Comparison of ENCODE assay signal across 8 cellular contexts in the genomic region with DNA sequence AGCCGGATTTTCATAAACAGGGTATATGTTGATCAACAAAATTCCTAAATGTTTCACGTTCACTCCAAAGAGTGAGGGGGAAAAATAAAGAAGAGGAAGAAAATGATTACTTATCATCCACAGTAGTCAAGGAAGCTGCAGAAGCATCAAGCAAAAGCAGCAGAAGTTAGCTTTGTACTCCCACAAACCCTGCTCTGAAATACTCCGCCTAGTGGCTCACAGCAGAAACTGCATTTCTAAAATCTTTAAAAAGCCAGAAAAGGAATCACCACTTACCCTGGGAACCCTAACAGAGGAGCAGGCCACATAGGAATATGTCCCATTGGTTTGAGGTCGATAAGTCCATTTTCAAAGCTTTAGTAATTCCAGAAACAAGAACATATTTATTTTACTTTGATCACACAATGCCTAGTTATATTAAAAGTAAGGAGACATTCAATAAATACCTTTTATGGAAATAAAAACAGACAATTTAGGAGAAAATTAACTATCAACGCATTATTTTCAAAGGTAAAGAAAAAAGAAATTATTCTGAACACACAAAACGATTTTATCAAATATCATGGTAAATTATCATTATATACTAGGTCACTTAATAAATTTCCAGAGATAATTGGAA.
DNase-seq lines count a peak whose midpoint lies in the region; ATAC-seq and TF ChIP-seq lines count a peak whose summit lies in the region.
"Not testable (repeated sequence)": the region's sequence is repeated elsewhere in the genome, so short reads cannot be mapped to it uniquely, and the experiment has no call there.

No MANE protein-coding gene starts in this region.

- not testable (repeated sequence) for H3K9me3 ChIP-seq in HEK293 (ENCODE audit: control insufficient read depth, insufficient read depth, low read depth, low read length)
- H3K9me3 ChIP-seq in heart left ventricle (peaks cover 0 to 10% (median 0%) of the 10 kb centered on the region in 12 donors), neural progenitor cell (ENCODE audit: low read depth) (peaks cover 22% of the 10 kb centered on the region)

- POLR2A ChIA-PET in HEK293 (lab: Yijun Ruan, JAX), result not testable (repeated sequence)

- CTCF ChIA-PET in HEK293 (lab: Yijun Ruan, JAX), result interaction anchor here (1.3 to 1.5 kb wide), 2 partner anchors 8 to 475 kb away, joined by 4 read pairs; no protein-coding TSS in a partner anchor

- 27 to 30% (median 29%) methylated on average over 6 of the region's 6 CpGs for WGBS in heart left ventricle, 4 donors

- peaks cover 53% of the 10 kb centered on the region for H3K9me3 Mint-ChIP-seq in neural progenitor cell

- not testable (repeated sequence) for H3K9ac ChIP-seq in neural progenitor cell

- not testable (repeated sequence) for H3K4me1 ChIP-seq in HEK293 (ENCODE audit: control insufficient read depth, insufficient read depth, low read length); heart left ventricle; neural progenitor cell

- not testable (repeated sequence) for H3K4me2 ChIP-seq in neural progenitor cell

- not testable (repeated sequence) for ATAC-seq in heart left ventricle

- not testable (repeated sequence) for H3K4me1 Mint-ChIP-seq in neural progenitor cell

- H3K36me3 ChIP-seq in HEK293 (ENCODE audit: control insufficient read depth in 2 of 2, insufficient read depth in 1 of 2, low read length in 2 of 2); heart left ventricle; neural progenitor cell: not testable (repeated sequence)

- H3K79me2 ChIP-seq in neural progenitor cell (ENCODE audit: low read depth), result not testable (repeated sequence)

- not testable (repeated sequence) for TF ChIP-seq POLR2A in NB4 (IDR thresholded peaks at IDR 0.05; ENCODE audit: extremely low read depth, insufficient read length); heart left ventricle (IDR thresholded peaks at IDR 0.05)

- H2AFZ ChIP-seq in neural progenitor cell (replicated peaks), result not testable (repeated sequence)

- not testable (repeated sequence) for H3K4me3 ChIP-seq in HEK293 (ENCODE audit: low read depth, low read length); NB4 (ENCODE audit: low read depth, low read length); heart left ventricle; neural progenitor cell

- H3K36me3 Mint-ChIP-seq in neural progenitor cell, result not testable (repeated sequence)

- not testable (repeated sequence) for H3K27me3 ChIP-seq in heart left ventricle, neural progenitor cell

- not testable (repeated sequence) for DNase-seq in AG09319 (ENCODE audit: extremely low read depth, low read depth); heart left ventricle; neural progenitor cell (ENCODE audit: low spot score)
- DNase-seq in GM03348 (ENCODE audit: low spot score) (peak; percentile 13), NB4 (ENCODE audit: low read depth) (peak; percentile 47), SW480 (ENCODE audit: low spot score) (peak; percentile 41), dermis blood vessel endothelial cell (peak; percentile 8)

- not testable (repeated sequence) for H3K27me3 Mint-ChIP-seq in neural progenitor cell (ENCODE audit: insufficient read depth, low read depth)

- H3K27ac Mint-ChIP-seq in neural progenitor cell, result not testable (repeated sequence)

- not testable (repeated sequence) for H3F3A ChIP-seq in neural progenitor cell (ENCODE audit: low read depth)

- H3K27ac ChIP-seq in HEK293 (ENCODE audit: extremely low read depth, low read depth, low read length); heart left ventricle; neural progenitor cell: not testable (repeated sequence)

- TF ChIP-seq CTCF in AG09319 (IDR thresholded peaks at IDR 0.05; ENCODE audit: low read depth, low read length), result peak; percentile 13
- TF ChIP-seq CTCF in HEK293 (tag by site-specific recombination; IDR thresholded peaks at IDR 0.05), result not testable (repeated sequence)
- TF ChIP-seq CTCF in NB4 (IDR thresholded peaks at IDR 0.05; ENCODE audit: low read depth, low read length), result peak; percentile 90
- peak in 10 of 12 donors; percentile 22 to 56 (median 35) for TF ChIP-seq CTCF in heart left ventricle (IDR thresholded peaks at IDR 0.05)
- TF ChIP-seq CTCF in neural progenitor cell (IDR thresholded peaks at IDR 0.05), result peak; percentile 41

- intact Hi-C loops in heart left ventricle (cut with DNase I), result not testable (repeated sequence)

- H3K4me3 Mint-ChIP-seq in neural progenitor cell, result not testable (repeated sequence)

- H4K20me1 ChIP-seq in neural progenitor cell (ENCODE audit: low read depth), result not testable (repeated sequence)

TF ChIP-seq in HEK293, 187 proteins besides CTCF, POLR2A, EP300 and RAD21:
- peak; percentile 10; the same call in 1 of the 2 replicates for TF ChIP-seq ZNF654 (tag by site-specific recombination; IDR thresholded peaks at IDR 0.05; ENCODE audit: low read depth)
